Comparison of ENCODE assay signal across 1 cellular context in the genomic region with DNA sequence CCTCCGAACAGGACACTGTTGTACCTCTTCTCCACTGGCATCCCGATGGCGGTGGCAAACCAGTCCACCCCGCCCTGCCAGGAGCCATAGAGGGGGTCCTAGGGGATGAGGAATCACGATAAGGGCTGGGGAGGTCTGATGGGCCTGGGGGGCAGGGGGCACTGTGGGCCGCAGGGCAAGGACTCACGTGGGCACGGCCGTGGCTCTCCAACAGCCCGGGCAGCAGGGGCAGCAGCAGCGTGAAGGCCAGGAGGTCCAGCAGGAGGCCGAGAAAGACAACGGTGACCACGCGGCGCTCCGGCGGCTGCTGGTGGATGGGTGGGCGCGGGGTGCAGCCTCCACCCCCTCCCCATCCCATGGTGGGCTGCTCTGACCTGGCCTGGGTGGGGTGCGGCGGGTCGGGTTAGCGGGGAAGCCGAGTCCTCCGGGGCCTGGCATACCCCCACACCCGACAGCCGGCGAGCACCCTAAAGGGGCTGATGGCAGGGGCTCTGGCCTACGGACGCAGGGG.
TF ChIP-seq lines count a peak whose summit lies in the region.

No MANE protein-coding gene starts in this region.

TF ChIP-seq in GM23338, 12 proteins besides CTCF, POLR2A, EP300 and RAD21 (continued from another document):
- TF ChIP-seq, protein P1, sequence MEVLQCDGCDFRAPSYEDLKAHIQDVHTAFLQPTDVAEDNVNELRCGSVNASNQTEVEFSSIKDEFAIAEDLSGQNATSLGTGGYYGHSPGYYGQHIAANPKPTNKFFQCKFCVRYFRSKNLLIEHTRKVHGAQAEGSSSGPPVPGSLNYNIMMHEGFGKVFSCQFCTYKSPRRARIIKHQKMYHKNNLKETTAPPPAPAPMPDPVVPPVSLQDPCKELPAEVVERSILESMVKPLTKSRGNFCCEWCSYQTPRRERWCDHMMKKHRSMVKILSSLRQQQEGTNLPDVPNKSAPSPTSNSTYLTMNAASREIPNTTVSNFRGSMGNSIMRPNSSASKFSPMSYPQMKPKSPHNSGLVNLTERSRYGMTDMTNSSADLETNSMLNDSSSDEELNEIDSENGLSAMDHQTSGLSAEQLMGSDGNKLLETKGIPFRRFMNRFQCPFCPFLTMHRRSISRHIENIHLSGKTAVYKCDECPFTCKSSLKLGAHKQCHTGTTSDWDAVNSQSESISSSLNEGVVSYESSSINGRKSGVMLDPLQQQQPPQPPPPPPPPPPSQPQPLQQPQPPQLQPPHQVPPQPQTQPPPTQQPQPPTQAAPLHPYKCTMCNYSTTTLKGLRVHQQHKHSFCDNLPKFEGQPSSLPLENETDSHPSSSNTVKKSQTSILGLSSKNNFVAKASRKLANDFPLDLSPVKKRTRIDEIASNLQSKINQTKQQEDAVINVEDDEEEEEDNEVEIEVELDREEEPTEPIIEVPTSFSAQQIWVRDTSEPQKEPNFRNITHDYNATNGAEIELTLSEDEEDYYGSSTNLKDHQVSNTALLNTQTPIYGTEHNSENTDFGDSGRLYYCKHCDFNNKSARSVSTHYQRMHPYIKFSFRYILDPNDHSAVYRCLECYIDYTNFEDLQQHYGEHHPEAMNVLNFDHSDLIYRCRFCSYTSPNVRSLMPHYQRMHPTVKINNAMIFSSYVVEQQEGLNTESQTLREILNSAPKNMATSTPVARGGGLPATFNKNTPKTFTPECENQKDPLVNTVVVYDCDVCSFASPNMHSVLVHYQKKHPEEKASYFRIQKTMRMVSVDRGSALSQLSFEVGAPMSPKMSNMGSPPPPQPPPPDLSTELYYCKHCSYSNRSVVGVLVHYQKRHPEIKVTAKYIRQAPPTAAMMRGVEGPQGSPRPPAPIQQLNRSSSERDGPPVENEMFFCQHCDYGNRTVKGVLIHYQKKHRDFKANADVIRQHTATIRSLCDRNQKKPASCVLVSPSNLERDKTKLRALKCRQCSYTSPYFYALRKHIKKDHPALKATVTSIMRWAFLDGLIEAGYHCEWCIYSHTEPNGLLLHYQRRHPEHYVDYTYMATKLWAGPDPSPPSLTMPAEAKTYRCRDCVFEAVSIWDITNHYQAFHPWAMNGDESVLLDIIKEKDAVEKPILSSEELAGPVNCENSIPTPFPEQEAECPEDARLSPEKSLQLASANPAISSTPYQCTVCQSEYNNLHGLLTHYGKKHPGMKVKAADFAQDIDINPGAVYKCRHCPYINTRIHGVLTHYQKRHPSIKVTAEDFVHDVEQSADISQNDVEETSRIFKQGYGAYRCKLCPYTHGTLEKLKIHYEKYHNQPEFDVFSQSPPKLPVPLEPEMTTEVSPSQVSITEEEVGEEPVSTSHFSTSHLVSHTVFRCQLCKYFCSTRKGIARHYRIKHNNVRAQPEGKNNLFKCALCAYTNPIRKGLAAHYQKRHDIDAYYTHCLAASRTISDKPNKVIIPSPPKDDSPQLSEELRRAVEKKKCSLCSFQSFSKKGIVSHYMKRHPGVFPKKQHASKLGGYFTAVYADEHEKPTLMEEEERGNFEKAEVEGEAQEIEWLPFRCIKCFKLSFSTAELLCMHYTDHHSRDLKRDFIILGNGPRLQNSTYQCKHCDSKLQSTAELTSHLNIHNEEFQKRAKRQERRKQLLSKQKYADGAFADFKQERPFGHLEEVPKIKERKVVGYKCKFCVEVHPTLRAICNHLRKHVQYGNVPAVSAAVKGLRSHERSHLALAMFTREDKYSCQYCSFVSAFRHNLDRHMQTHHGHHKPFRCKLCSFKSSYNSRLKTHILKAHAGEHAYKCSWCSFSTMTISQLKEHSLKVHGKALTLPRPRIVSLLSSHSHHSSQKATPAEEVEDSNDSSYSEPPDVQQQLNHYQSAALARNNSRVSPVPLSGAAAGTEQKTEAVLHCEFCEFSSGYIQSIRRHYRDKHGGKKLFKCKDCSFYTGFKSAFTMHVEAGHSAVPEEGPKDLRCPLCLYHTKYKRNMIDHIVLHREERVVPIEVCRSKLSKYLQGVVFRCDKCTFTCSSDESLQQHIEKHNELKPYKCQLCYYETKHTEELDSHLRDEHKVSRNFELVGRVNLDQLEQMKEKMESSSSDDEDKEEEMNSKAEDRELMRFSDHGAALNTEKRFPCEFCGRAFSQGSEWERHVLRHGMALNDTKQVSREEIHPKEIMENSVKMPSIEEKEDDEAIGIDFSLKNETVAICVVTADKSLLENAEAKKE (CRISPR knock-in tag; IDR thresholded peaks at IDR 0.05), result no peak
- TF ChIP-seq JUNB (IDR thresholded peaks at IDR 0.05; ENCODE audit: unreplicated experiment) (no peak), STAT1 (IDR thresholded peaks at IDR 0.05; ENCODE audit: unreplicated experiment) (no peak), CREB1 (CRISPR knock-in tag; IDR thresholded peaks at IDR 0.05; ENCODE audit: low read depth) (no peak), ZNF331 (CRISPR knock-in tag; IDR thresholded peaks at IDR 0.05; ENCODE audit: low read depth) (no peak), EZH2phosphoT487 (IDR thresholded peaks at IDR 0.05; ENCODE audit: unreplicated experiment) (no peak), EZH2 (IDR thresholded peaks at IDR 0.05; ENCODE audit: low read depth, unreplicated experiment) (no peak)
- TF ChIP-seq, protein P2, sequence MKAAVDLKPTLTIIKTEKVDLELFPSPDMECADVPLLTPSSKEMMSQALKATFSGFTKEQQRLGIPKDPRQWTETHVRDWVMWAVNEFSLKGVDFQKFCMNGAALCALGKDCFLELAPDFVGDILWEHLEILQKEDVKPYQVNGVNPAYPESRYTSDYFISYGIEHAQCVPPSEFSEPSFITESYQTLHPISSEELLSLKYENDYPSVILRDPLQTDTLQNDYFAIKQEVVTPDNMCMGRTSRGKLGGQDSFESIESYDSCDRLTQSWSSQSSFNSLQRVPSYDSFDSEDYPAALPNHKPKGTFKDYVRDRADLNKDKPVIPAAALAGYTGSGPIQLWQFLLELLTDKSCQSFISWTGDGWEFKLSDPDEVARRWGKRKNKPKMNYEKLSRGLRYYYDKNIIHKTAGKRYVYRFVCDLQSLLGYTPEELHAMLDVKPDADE (IDR thresholded peaks at IDR 0.05), result no peak
